1 cellular context compared by ENCODE assay signal in genomic region chr1:238649200-238649599, GRCh38.
TF ChIP-seq lines count a peak whose summit lies in the region.

No MANE protein-coding gene starts in this region.

TF ChIP-seq in WTC11, 78 proteins besides CTCF, POLR2A, EP300 and RAD21 (continued from another document):
- TF ChIP-seq, protein P1, sequence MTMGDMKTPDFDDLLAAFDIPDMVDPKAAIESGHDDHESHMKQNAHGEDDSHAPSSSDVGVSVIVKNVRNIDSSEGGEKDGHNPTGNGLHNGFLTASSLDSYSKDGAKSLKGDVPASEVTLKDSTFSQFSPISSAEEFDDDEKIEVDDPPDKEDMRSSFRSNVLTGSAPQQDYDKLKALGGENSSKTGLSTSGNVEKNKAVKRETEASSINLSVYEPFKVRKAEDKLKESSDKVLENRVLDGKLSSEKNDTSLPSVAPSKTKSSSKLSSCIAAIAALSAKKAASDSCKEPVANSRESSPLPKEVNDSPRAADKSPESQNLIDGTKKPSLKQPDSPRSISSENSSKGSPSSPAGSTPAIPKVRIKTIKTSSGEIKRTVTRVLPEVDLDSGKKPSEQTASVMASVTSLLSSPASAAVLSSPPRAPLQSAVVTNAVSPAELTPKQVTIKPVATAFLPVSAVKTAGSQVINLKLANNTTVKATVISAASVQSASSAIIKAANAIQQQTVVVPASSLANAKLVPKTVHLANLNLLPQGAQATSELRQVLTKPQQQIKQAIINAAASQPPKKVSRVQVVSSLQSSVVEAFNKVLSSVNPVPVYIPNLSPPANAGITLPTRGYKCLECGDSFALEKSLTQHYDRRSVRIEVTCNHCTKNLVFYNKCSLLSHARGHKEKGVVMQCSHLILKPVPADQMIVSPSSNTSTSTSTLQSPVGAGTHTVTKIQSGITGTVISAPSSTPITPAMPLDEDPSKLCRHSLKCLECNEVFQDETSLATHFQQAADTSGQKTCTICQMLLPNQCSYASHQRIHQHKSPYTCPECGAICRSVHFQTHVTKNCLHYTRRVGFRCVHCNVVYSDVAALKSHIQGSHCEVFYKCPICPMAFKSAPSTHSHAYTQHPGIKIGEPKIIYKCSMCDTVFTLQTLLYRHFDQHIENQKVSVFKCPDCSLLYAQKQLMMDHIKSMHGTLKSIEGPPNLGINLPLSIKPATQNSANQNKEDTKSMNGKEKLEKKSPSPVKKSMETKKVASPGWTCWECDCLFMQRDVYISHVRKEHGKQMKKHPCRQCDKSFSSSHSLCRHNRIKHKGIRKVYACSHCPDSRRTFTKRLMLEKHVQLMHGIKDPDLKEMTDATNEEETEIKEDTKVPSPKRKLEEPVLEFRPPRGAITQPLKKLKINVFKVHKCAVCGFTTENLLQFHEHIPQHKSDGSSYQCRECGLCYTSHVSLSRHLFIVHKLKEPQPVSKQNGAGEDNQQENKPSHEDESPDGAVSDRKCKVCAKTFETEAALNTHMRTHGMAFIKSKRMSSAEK (CRISPR knock-in tag; IDR thresholded peaks at IDR 0.05; ENCODE audit: borderline replicate concordance) = no peak
- no peak for TF ChIP-seq ATF3 (CRISPR knock-in tag; conservative IDR thresholded peaks at IDR 0.05)
- TF ChIP-seq PRRX2 (CRISPR knock-in tag; IDR thresholded peaks at IDR 0.05) = no peak
- no peak for TF ChIP-seq TEAD4 (CRISPR knock-in tag; IDR thresholded peaks at IDR 0.05)
